ENCODE assay signal across 1 cellular context in genomic region chr1:226029568-226030225, GRCh38.
TF ChIP-seq lines count a peak whose summit lies in the region.

No MANE protein-coding gene starts in this region.

TF ChIP-seq in HepG2, 621 proteins besides CTCF, POLR2A, EP300 and RAD21:
- no peak for TF ChIP-seq ZBTB42 (CRISPR knock-in tag; IDR thresholded peaks at IDR 0.05)
- no peak for TF ChIP-seq ZFP36 (IDR thresholded peaks at IDR 0.05; ENCODE audit: borderline replicate concordance, low read depth, low read length, partially characterized antibody)
- no peak for TF ChIP-seq NR2F1 (CRISPR knock-in tag; IDR thresholded peaks at IDR 0.05)
- no peak for TF ChIP-seq HNRNPL (IDR thresholded peaks at IDR 0.05; ENCODE audit: low read depth, low read length)
- no peak for TF ChIP-seq HNRNPK (IDR thresholded peaks at IDR 0.05; ENCODE audit: low read depth, low read length, poor library complexity, severe bottlenecking)
- TF ChIP-seq NCOA1 (CRISPR knock-in tag; IDR thresholded peaks at IDR 0.05), result no peak
- no peak for TF ChIP-seq ZXDC (CRISPR knock-in tag; IDR thresholded peaks at IDR 0.05)
- TF ChIP-seq CHD2 (IDR thresholded peaks at IDR 0.05; ENCODE audit: low read depth, low read length), result no peak
- no peak for TF ChIP-seq EZH2 (conservative IDR thresholded peaks at IDR 0.05; ENCODE audit: low read depth, low read length)
- no peak for TF ChIP-seq MAFK (conservative IDR thresholded peaks at IDR 0.05 in 1 of 2, IDR thresholded peaks at IDR 0.05 in 1 of 2; ENCODE audit: low read length in 2 of 2)
- TF ChIP-seq SMAD9 (CRISPR knock-in tag; IDR thresholded peaks at IDR 0.05), result no peak
- no peak for TF ChIP-seq ZNF496 (CRISPR knock-in tag; IDR thresholded peaks at IDR 0.05; ENCODE audit: insufficient replicate concordance)
- TF ChIP-seq ZNF614 (CRISPR knock-in tag; IDR thresholded peaks at IDR 0.05; ENCODE audit: borderline replicate concordance), result no peak
